ENCODE assay signal across 8 cellular contexts in the genomic region with DNA sequence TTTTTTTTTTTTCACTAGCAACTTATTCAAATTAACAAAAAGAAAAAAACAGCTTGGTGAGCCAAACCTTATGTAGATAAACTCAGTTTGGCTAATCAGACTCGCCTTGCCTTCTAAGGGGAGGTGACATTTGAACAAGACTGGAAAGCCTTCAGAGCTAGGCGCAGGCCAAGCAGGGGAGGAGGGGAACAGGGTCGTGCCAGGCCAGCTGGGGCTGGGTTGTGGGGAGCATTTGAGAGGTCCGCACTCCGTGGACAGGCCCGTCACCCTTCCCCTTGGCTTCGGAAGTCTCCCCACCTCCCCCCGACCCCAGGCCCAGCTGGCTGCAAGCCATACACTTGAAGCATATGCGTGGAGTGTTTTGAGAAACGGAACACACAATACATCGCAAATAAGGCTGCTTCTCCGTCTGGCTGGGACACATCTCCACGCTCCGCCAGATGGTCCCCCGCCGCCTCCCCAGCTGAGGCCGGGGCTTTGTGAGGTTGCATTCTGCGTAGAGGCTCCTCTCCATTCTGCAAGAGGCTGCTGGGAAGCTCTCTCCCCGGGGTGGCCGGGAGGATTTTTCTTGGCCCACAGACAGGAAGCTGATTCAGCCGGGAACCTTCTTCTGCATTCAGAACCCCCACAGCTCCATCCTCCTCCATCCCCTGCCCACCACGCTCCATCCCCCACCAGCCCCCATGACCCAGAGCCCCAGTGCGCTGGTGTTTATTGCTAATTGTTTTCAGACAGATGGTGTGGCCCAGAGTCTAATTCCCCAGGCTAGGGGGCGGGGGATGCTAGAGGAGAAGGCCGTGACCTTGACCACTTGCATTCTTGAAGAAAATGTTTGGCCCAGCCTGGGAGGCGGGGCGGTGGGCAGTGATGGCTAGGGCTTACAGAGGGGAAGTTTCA.
DNase-seq lines count a peak whose midpoint lies in the region; ATAC-seq and TF ChIP-seq lines count a peak whose summit lies in the region.

No MANE protein-coding gene starts in this region.

- TF ChIP-seq CTCF in colonic mucosa (IDR thresholded peaks at IDR 0.05) (no peak), upper lobe of right lung (IDR thresholded peaks at IDR 0.05) (no peak), GM10266 (IDR thresholded peaks at IDR 0.05; ENCODE audit: control insufficient read depth, insufficient read depth, low read depth, missing control alignments) (no peak)

- DNase-seq in DMS53 (lab: John Stamatoyannopoulos, UW), result peak; percentile 81
- DNase-seq in NCI-H345 treated with DMSO at 0.1 percent for 48 hours (lab: John Stamatoyannopoulos, UW; ENCODE audit: unreplicated experiment), result peak; percentile 61
- DNase-seq in colonic mucosa, result peak; percentile 66
- peak; percentile 79 for DNase-seq in medulla oblongata (ENCODE audit: extremely low spot score)
- peak; percentile 74 for DNase-seq in upper lobe of right lung
- DNase-seq in GM10266 (ENCODE audit: extremely low spot score), result no peak
- DNase-seq in activated gamma-delta T cell treated with Interleukin-2 at 50 U/mL for 16 hours, result no peak

- intact Hi-C loops in colonic mucosa (cut with DNase I) (no loop called here), upper lobe of right lung (cut with DNase I) (no loop called here)

- H3K36me3 ChIP-seq in colonic mucosa (no peaks in the 10 kb centered on the region), upper lobe of right lung (no peaks in the 10 kb centered on the region)

- H3K9ac ChIP-seq in colonic mucosa (ENCODE audit: low read depth in 2 of 2, low read length in 2 of 2), result peak overlapping the region in 1 of 2 donors; percentile 50

- no peaks in the 10 kb centered on the region for H3K9me3 ChIP-seq in colonic mucosa
- H3K9me3 ChIP-seq in upper lobe of right lung, result no peaks in the 10 kb centered on the region

- H3K27me3 ChIP-seq in colonic mucosa (no peaks in the 10 kb centered on the region), upper lobe of right lung (no peaks in the 10 kb centered on the region)

- peak overlapping the region; percentile 77 for H3K27ac ChIP-seq in colonic mucosa
- peak overlapping the region; percentile 73 for H3K27ac ChIP-seq in upper lobe of right lung

- no peaks in the 10 kb centered on the region for H3K4me1 ChIP-seq in colonic mucosa
- peaks cover 21% of the 10 kb centered on the region for H3K4me1 ChIP-seq in upper lobe of right lung

- peak; percentile 73 for ATAC-seq in upper lobe of right lung
- ATAC-seq in HG02884 (IDR thresholded peaks at IDR 0.05; ENCODE audit: unreplicated experiment), result no peak

- H3K4me3 ChIP-seq in colonic mucosa (no peak overlapping the region), upper lobe of right lung (peak overlapping the region; percentile 6)

Comparison
In these comparisons a context has a peak if more than half of its experiments do, and no peak if none do; other contexts are left out.
1. DNase-seq: peak in DMS53 (single experiment), NCI-H345 treated with DMSO at 0.1 percent for 48 hours (single experiment), colonic mucosa (single experiment), medulla oblongata (single experiment) and upper lobe of right lung (single experiment); none in GM10266 (single experiment) and activated gamma-delta T cell treated with Interleukin-2 at 50 U/mL for 16 hours (single experiment).